ENCODE assay signal across 1 cellular context in the genomic region with DNA sequence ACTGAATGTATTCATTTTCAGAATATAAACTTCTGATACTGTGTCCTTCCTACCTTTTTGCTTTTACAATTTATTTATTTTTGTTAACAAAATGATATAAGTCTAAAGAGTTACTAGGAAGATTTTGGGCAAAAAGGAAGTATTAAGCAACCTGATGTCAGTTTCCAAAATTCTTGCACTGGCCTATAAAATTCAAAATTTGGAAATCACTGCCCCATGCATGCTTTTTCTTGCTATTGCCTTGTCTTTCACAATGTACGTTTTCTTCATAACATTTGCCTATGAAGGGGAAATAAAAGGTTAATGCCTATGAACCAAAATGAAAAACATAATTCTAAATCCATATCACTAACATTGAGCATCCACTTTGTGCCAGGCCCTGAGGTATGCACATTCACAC.
TF ChIP-seq lines count a peak whose summit lies in the region.

No MANE protein-coding gene starts in this region.

TF ChIP-seq in SK-N-SH treated with all-trans-retinoic acid at 6 μM for 48 hours, 23 proteins besides CTCF, POLR2A, EP300 and RAD21 (continued from another document):
- TF ChIP-seq, protein P1, sequence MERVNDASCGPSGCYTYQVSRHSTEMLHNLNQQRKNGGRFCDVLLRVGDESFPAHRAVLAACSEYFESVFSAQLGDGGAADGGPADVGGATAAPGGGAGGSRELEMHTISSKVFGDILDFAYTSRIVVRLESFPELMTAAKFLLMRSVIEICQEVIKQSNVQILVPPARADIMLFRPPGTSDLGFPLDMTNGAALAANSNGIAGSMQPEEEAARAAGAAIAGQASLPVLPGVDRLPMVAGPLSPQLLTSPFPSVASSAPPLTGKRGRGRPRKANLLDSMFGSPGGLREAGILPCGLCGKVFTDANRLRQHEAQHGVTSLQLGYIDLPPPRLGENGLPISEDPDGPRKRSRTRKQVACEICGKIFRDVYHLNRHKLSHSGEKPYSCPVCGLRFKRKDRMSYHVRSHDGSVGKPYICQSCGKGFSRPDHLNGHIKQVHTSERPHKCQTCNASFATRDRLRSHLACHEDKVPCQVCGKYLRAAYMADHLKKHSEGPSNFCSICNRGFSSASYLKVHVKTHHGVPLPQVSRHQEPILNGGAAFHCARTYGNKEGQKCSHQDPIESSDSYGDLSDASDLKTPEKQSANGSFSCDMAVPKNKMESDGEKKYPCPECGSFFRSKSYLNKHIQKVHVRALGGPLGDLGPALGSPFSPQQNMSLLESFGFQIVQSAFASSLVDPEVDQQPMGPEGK (CRISPR knock-in tag; IDR thresholded peaks at IDR 0.05; ENCODE audit: borderline replicate concordance) = no peak
- no peak for TF ChIP-seq ZNF565 (CRISPR knock-in tag; conservative IDR thresholded peaks at IDR 0.05; ENCODE audit: low read depth)
- TF ChIP-seq PPARA (CRISPR knock-in tag; IDR thresholded peaks at IDR 0.05; ENCODE audit: borderline replicate concordance) = no peak
- TF ChIP-seq ZC3H10 (CRISPR knock-in tag; IDR thresholded peaks at IDR 0.05) = no peak
- no peak for TF ChIP-seq ZFP3 (CRISPR knock-in tag; IDR thresholded peaks at IDR 0.05)
- TF ChIP-seq, protein P2, sequence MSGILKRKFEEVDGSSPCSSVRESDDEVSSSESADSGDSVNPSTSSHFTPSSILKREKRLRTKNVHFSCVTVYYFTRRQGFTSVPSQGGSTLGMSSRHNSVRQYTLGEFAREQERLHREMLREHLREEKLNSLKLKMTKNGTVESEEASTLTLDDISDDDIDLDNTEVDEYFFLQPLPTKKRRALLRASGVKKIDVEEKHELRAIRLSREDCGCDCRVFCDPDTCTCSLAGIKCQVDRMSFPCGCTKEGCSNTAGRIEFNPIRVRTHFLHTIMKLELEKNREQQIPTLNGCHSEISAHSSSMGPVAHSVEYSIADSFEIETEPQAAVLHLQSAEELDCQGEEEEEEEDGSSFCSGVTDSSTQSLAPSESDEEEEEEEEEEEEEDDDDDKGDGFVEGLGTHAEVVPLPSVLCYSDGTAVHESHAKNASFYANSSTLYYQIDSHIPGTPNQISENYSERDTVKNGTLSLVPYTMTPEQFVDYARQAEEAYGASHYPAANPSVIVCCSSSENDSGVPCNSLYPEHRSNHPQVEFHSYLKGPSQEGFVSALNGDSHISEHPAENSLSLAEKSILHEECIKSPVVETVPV (CRISPR knock-in tag; IDR thresholded peaks at IDR 0.05) = no peak
- TF ChIP-seq TCF4 (CRISPR knock-in tag; IDR thresholded peaks at IDR 0.05; ENCODE audit: borderline replicate concordance) = no peak
- TF ChIP-seq BACH2 (CRISPR knock-in tag; IDR thresholded peaks at IDR 0.05; ENCODE audit: borderline replicate concordance) = no peak
- no peak for TF ChIP-seq TOX (CRISPR knock-in tag; IDR thresholded peaks at IDR 0.05; ENCODE audit: borderline replicate concordance)
- TF ChIP-seq ZNF70 (CRISPR knock-in tag; IDR thresholded peaks at IDR 0.05) = no peak
- no peak for TF ChIP-seq ZNF8 (CRISPR knock-in tag; IDR thresholded peaks at IDR 0.05)
- TF ChIP-seq, protein P3, sequence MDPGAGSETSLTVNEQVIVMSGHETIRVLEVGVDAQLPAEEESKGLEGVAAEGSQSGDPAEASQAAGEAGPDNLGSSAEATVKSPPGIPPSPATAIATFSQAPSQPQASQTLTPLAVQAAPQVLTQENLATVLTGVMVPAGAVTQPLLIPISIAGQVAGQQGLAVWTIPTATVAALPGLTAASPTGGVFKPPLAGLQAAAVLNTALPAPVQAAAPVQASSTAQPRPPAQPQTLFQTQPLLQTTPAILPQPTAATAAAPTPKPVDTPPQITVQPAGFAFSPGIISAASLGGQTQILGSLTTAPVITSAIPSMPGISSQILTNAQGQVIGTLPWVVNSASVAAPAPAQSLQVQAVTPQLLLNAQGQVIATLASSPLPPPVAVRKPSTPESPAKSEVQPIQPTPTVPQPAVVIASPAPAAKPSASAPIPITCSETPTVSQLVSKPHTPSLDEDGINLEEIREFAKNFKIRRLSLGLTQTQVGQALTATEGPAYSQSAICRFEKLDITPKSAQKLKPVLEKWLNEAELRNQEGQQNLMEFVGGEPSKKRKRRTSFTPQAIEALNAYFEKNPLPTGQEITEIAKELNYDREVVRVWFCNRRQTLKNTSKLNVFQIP (CRISPR knock-in tag; IDR thresholded peaks at IDR 0.05; ENCODE audit: borderline replicate concordance, low read depth) = no peak
- TF ChIP-seq GLIS3 (CRISPR knock-in tag; IDR thresholded peaks at IDR 0.05) = no peak
- TF ChIP-seq ARNTL (CRISPR knock-in tag; IDR thresholded peaks at IDR 0.05; ENCODE audit: borderline replicate concordance, low read depth) = no peak
